ENCODE assay signal across 14 cellular contexts in the genomic region with DNA sequence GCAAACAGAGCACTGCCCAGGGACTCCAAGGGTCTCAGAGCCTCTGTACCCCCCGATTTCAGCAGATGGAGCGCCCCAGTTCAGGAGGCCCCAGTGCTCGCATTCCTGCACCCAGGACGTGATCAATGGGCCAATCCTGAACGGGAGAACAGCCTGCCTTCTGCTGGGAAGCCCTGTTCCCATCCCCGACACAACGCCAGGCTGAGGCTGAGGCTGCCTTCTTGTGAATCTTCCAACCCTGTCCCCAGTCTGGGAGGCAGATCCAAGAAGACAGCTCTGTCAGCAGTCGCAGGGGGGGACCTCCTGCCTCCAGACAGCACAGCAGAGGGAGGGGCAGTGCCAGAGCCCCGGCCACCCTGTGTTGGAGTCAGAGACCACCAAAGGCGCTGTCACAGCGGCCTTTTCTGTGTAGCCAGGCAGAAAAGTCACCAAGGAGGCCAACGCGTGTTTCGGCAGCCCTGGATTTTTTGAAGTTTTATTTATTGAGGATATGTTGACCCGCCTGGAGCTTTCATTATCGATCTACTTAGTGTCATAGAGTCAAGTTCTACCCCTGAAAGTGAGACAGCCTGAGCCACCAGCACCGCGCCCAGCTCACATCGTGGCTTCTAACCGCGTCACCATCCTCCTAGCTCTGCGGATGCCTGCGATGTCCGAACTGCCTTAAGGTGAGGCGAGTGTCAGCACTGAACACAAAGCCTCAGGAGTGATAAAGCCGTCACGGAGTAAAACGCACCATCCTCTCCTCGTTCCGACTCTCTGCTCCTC.
DNase-seq lines count a peak whose midpoint lies in the region; ATAC-seq and TF ChIP-seq lines count a peak whose summit lies in the region.
"Had no signal": no experiment of that assay in that cellular context is flagged by ENCODE, and none has a peak within 500 bp of the region (broad histone marks: within the 10 kb centered on the region; RNA-seq: fewer than 3 reads in every experiment).

No MANE protein-coding gene starts in this region.

- H3K9me3 ChIP-seq in spleen: peaks cover 0 to 19% (median 16%) of the 10 kb centered on the region in 8 donors
- H3K9me3 ChIP-seq: BE2C, HAP-1 had no signal

- no peak overlapping the region for H3K27ac ChIP-seq in spleen
- H3K27ac ChIP-seq: A549 had no signal

- H3K4me3 ChIP-seq in H7 (ENCODE audit: insufficient read depth, low read depth, low read length) (no peak overlapping the region), spleen (no peak overlapping the region)
- H3K4me3 ChIP-seq: A549, HAP-1 had no signal

- intact Hi-C loops in spleen (cut with DNase I; ENCODE audit: low total_unique reads): no loop called here

- no peak overlapping the region for H3K4me3 Mint-ChIP-seq in WTC11
- H3K4me3 Mint-ChIP-seq: CD8-positive, alpha-beta memory T cell had no signal

- H3K9me3 Mint-ChIP-seq in WTC11: no peaks in the 10 kb centered on the region

- H3K27ac Mint-ChIP-seq in WTC11: no peak overlapping the region
- H3K27ac Mint-ChIP-seq: CD8-positive, alpha-beta memory T cell had no signal

- no peaks in the 10 kb centered on the region for H3K27me3 ChIP-seq in H7 (ENCODE audit: control insufficient read depth, insufficient read depth, low read length)
- peaks cover 0 to 23% (median 0%) of the 10 kb centered on the region in 7 donors for H3K27me3 ChIP-seq in spleen (replicated peaks in 1 of 7)
- H3K27me3 ChIP-seq: BE2C had no signal

- CTCF ChIA-PET in WTC11 (lab: Charles Lee): interaction anchor here (1.2 to 1.5 kb wide), 2 partner anchors 24 to 146 kb away, joined by 3 read pairs; no protein-coding TSS in a partner anchor

- POLR2A ChIA-PET in WTC11 (lab: Charles Lee): interaction anchor here (0.5 to 0.7 kb wide), 2 partner anchors 32 to 203 kb away, joined by 3 to 4 read pairs; a partner anchor contains a TSS

- H3K36me3 ChIP-seq in H7 (replicated peaks; ENCODE audit: control insufficient read depth, insufficient read depth, low read length): no peaks in the 10 kb centered on the region
- H3K36me3 ChIP-seq in spleen: no peaks in the 10 kb centered on the region
- H3K36me3 ChIP-seq: BE2C, HAP-1 had no signal

- peak; percentile 63 for DNase-seq in H7
- no peak for DNase-seq in WTC11 (ENCODE audit: low spot score)
- peak; percentile 37 for DNase-seq in left kidney (ENCODE audit: low read depth, low spot score)
- peak; percentile 71 for DNase-seq in spleen
- no peak for DNase-seq in NCI-H345 treated with DMSO at 0.1 percent for 48 hours (lab: John Stamatoyannopoulos, UW; ENCODE audit: unreplicated experiment)
- no peak for DNase-seq in DMS 273 treated with DMSO at 0.1 percent for 48 hours (lab: John Stamatoyannopoulos, UW)
- DNase-seq in left lobe of liver (ENCODE audit: low spot score): no peak
- DNase-seq: BE2C; Caco-2; CD8-positive, alpha-beta memory T cell; DMS53; GF-D8 had no signal

- no peaks in the 10 kb centered on the region for H3K27me3 Mint-ChIP-seq in WTC11 (ENCODE audit: low read depth)

- ATAC-seq in WTC11: peak; percentile 10; the same call in 1 of the 2 replicates
- ATAC-seq in left lobe of liver: no peak
- ATAC-seq: A549 had no signal

- TF ChIP-seq CTCF in WTC11 (IDR thresholded peaks at IDR 0.05): no peak
- TF ChIP-seq CTCF in spleen (IDR thresholded peaks at IDR 0.05 in 8 of 11, conservative IDR thresholded peaks at IDR 0.05 in 3 of 11): no peak

- H3K4me1 Mint-ChIP-seq in WTC11: peaks cover 36% of the 10 kb centered on the region
- H3K4me1 Mint-ChIP-seq: CD8-positive, alpha-beta memory T cell had no signal

- 85 to 88% (median 88%) methylated on average over 30 of the region's 30 CpGs for WGBS in spleen, 5 donors

- TF ChIP-seq POLR2A in spleen (IDR thresholded peaks at IDR 0.05): no peak

- H3K36me3 Mint-ChIP-seq in WTC11: 0 out of 2 replicates have a peak, but pooled peaks cover 3% of the 10 kb centered on the region
- H3K36me3 Mint-ChIP-seq: CD8-positive, alpha-beta memory T cell had no signal

- no peaks in the 10 kb centered on the region for H3K4me1 ChIP-seq in spleen
- H3K4me1 ChIP-seq: HAP-1 had no signal

TF ChIP-seq in WTC11, 78 proteins besides CTCF, POLR2A, EP300 and RAD21 (continues in another document):
- TF ChIP-seq MXD4 (CRISPR knock-in tag; IDR thresholded peaks at IDR 0.05; ENCODE audit: borderline replicate concordance): no peak
- TF ChIP-seq GTF2I (CRISPR knock-in tag; conservative IDR thresholded peaks at IDR 0.05): no peak
- TF ChIP-seq, protein P1, sequence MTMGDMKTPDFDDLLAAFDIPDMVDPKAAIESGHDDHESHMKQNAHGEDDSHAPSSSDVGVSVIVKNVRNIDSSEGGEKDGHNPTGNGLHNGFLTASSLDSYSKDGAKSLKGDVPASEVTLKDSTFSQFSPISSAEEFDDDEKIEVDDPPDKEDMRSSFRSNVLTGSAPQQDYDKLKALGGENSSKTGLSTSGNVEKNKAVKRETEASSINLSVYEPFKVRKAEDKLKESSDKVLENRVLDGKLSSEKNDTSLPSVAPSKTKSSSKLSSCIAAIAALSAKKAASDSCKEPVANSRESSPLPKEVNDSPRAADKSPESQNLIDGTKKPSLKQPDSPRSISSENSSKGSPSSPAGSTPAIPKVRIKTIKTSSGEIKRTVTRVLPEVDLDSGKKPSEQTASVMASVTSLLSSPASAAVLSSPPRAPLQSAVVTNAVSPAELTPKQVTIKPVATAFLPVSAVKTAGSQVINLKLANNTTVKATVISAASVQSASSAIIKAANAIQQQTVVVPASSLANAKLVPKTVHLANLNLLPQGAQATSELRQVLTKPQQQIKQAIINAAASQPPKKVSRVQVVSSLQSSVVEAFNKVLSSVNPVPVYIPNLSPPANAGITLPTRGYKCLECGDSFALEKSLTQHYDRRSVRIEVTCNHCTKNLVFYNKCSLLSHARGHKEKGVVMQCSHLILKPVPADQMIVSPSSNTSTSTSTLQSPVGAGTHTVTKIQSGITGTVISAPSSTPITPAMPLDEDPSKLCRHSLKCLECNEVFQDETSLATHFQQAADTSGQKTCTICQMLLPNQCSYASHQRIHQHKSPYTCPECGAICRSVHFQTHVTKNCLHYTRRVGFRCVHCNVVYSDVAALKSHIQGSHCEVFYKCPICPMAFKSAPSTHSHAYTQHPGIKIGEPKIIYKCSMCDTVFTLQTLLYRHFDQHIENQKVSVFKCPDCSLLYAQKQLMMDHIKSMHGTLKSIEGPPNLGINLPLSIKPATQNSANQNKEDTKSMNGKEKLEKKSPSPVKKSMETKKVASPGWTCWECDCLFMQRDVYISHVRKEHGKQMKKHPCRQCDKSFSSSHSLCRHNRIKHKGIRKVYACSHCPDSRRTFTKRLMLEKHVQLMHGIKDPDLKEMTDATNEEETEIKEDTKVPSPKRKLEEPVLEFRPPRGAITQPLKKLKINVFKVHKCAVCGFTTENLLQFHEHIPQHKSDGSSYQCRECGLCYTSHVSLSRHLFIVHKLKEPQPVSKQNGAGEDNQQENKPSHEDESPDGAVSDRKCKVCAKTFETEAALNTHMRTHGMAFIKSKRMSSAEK (CRISPR knock-in tag; IDR thresholded peaks at IDR 0.05; ENCODE audit: borderline replicate concordance): no peak
- TF ChIP-seq, protein P2, sequence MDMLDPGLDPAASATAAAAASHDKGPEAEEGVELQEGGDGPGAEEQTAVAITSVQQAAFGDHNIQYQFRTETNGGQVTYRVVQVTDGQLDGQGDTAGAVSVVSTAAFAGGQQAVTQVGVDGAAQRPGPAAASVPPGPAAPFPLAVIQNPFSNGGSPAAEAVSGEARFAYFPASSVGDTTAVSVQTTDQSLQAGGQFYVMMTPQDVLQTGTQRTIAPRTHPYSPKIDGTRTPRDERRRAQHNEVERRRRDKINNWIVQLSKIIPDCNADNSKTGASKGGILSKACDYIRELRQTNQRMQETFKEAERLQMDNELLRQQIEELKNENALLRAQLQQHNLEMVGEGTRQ (CRISPR knock-in tag; IDR thresholded peaks at IDR 0.05): no peak
- no peak for TF ChIP-seq CREM (CRISPR knock-in tag; IDR thresholded peaks at IDR 0.05)
- TF ChIP-seq ZNF317 (CRISPR knock-in tag; IDR thresholded peaks at IDR 0.05; ENCODE audit: borderline replicate concordance, low read depth): no peak
- TF ChIP-seq, protein P3, sequence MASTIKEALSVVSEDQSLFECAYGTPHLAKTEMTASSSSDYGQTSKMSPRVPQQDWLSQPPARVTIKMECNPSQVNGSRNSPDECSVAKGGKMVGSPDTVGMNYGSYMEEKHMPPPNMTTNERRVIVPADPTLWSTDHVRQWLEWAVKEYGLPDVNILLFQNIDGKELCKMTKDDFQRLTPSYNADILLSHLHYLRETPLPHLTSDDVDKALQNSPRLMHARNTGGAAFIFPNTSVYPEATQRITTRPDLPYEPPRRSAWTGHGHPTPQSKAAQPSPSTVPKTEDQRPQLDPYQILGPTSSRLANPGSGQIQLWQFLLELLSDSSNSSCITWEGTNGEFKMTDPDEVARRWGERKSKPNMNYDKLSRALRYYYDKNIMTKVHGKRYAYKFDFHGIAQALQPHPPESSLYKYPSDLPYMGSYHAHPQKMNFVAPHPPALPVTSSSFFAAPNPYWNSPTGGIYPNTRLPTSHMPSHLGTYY (CRISPR knock-in tag; IDR thresholded peaks at IDR 0.05): no peak
- TF ChIP-seq, protein P4, sequence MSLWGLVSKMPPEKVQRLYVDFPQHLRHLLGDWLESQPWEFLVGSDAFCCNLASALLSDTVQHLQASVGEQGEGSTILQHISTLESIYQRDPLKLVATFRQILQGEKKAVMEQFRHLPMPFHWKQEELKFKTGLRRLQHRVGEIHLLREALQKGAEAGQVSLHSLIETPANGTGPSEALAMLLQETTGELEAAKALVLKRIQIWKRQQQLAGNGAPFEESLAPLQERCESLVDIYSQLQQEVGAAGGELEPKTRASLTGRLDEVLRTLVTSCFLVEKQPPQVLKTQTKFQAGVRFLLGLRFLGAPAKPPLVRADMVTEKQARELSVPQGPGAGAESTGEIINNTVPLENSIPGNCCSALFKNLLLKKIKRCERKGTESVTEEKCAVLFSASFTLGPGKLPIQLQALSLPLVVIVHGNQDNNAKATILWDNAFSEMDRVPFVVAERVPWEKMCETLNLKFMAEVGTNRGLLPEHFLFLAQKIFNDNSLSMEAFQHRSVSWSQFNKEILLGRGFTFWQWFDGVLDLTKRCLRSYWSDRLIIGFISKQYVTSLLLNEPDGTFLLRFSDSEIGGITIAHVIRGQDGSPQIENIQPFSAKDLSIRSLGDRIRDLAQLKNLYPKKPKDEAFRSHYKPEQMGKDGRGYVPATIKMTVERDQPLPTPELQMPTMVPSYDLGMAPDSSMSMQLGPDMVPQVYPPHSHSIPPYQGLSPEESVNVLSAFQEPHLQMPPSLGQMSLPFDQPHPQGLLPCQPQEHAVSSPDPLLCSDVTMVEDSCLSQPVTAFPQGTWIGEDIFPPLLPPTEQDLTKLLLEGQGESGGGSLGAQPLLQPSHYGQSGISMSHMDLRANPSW (CRISPR knock-in tag; conservative IDR thresholded peaks at IDR 0.05; ENCODE audit: low read depth): no peak
- no peak for TF ChIP-seq SMAD4 (CRISPR knock-in tag; IDR thresholded peaks at IDR 0.05)

Comparison
In these comparisons a context has a peak if more than half of its experiments do, and no peak if none do; other contexts are left out.
1. DNase-seq: peak in H7 (single experiment), left kidney (single experiment) and spleen (single experiment); none in WTC11 (single experiment), NCI-H345 treated with DMSO at 0.1 percent for 48 hours (single experiment), DMS 273 treated with DMSO at 0.1 percent for 48 hours (single experiment) and left lobe of liver (single experiment).